In genomic region chr6:89122625-89123024, GRCh38 we compare ENCODE assay signal across 8 cellular contexts. TPM values are rescaled to one million over a fixed set of nuclear protein-coding genes. Genes with fewer than 3 reads are reported as not detected.
A peak's percentile ranks its signal among the peaks of the same experiment; 100 is the strongest.
DNase-seq lines count a peak whose midpoint lies in the region; ATAC-seq and TF ChIP-seq lines count a peak whose summit lies in the region.

No MANE protein-coding gene starts in this region.

- DNase-seq in DMS79 (lab: John Stamatoyannopoulos, UW) (peak; percentile 13), NCI-H446 treated with DMSO at 0.1 percent for 48 hours (lab: John Stamatoyannopoulos, UW) (peak; percentile 17), mammary epithelial cell (peak; percentile 27), vagina (ENCODE audit: extremely low spot score in 2 of 2) (no peak)
- no peak for DNase-seq in activated CD8-positive, alpha-beta memory T cell treated with anti-CD3 and anti-CD28 coated beads, Interleukin-2, amount 50 U/mL, for 4 hours

- dilution Hi-C loops in mammary epithelial cell (cut with HindIII; ENCODE audit: low sequenced_read_pairs): no loop called here

- H3K79me2 ChIP-seq in mammary epithelial cell (ENCODE audit: insufficient read depth, low read length): no peaks in the 10 kb centered on the region

- ATAC-seq in GM21723 (IDR thresholded peaks at IDR 0.05; ENCODE audit: unreplicated experiment) (peak; percentile 66), GM19455 (IDR thresholded peaks at IDR 0.05; ENCODE audit: unreplicated experiment) (no peak)

- H3K9me3 ChIP-seq in mammary epithelial cell (replicated peaks; ENCODE audit: insufficient read depth, low read length): no peaks in the 10 kb centered on the region
- no peaks in the 10 kb centered on the region for H3K9me3 ChIP-seq in liver (ENCODE audit: control insufficient read depth in 4 of 4, low read length in 3 of 4)
- H3K9me3 ChIP-seq in vagina: no peaks in the 10 kb centered on the region

- H2AFZ ChIP-seq in mammary epithelial cell (ENCODE audit: low read depth, low read length): no peak overlapping the region

- TF ChIP-seq CTCF in mammary epithelial cell (conservative IDR thresholded peaks at IDR 0.05 in 1 of 2, IDR thresholded peaks at IDR 0.05 in 1 of 2; ENCODE audit: extremely low read depth in 1 of 2, insufficient read depth in 1 of 2, low read depth in 1 of 2, low read length in 2 of 2): peak; percentile 27 to 69
- TF ChIP-seq CTCF in liver (IDR thresholded peaks at IDR 0.05; ENCODE audit: low read depth, low read length, missing input control): peak; percentile 48
- no peak for TF ChIP-seq CTCF in vagina (IDR thresholded peaks at IDR 0.05)

- intact Hi-C loops in mammary epithelial cell (cut with micrococcal nuclease) (loop anchor here (1.0 kb wide), 3 partner anchors 120 to 246 kb away; no protein-coding TSS in a partner anchor), vagina (cut with DNase I) (no loop called here)

- H3K4me3 ChIP-seq in mammary epithelial cell (replicated peaks in 1 of 3; ENCODE audit: insufficient read depth in 1 of 3, low read depth in 2 of 3, low read length in 3 of 3) (no peak overlapping the region), liver (ENCODE audit: low read depth in 1 of 3, low read length in 3 of 3) (no peak overlapping the region), vagina (no peak overlapping the region)

- CTCF ChIA-PET in mammary epithelial cell (lab: Charles Lee; ENCODE audit: low non-redundant PET): interaction anchor here (0.6 to 1.0 kb wide), 3 partner anchors 43 to 139 kb away, joined by 5 to 11 read pairs (median 5); no protein-coding TSS in a partner anchor

- H3K36me3 ChIP-seq in mammary epithelial cell (ENCODE audit: insufficient read depth, low read length) (no peaks in the 10 kb centered on the region), liver (ENCODE audit: control insufficient read depth in 4 of 4, insufficient read depth in 3 of 4, low read depth in 1 of 4, low read length in 3 of 4) (no peaks in the 10 kb centered on the region), vagina (no peaks in the 10 kb centered on the region)

- H3K27me3 ChIP-seq in mammary epithelial cell (ENCODE audit: insufficient read depth, low read length) (peaks cover 5% of the 10 kb centered on the region), liver (ENCODE audit: control insufficient read depth in 4 of 4, insufficient read depth in 4 of 4, low read length in 3 of 4) (no peaks in the 10 kb centered on the region), vagina (no peaks in the 10 kb centered on the region)

- H4K20me1 ChIP-seq in mammary epithelial cell (ENCODE audit: insufficient read depth, low read length): no peaks in the 10 kb centered on the region

- no peak overlapping the region for H3K4me2 ChIP-seq in mammary epithelial cell (ENCODE audit: insufficient read depth, low read depth, low read length)

- in situ Hi-C loops in mammary epithelial cell (cut with MboI; ENCODE audit: low sequenced_read_pairs in 2 of 2): loop anchor here (10.0 to 25.0 kb wide), 2 partner anchors 115 to 122 kb away; no protein-coding TSS in a partner anchor

- no peak for TF ChIP-seq POLR2A in vagina (IDR thresholded peaks at IDR 0.05)

- H3K27ac ChIP-seq in mammary epithelial cell (ENCODE audit: insufficient read depth, low read depth, low read length): no peak overlapping the region
- no peak overlapping the region for H3K27ac ChIP-seq in liver (ENCODE audit: low read depth in 1 of 2, low read length in 2 of 2)
- H3K27ac ChIP-seq in vagina: no peak overlapping the region

- TF ChIP-seq RAD21 in liver (IDR thresholded peaks at IDR 0.05): peak; percentile 87 to 93

- H3K9ac ChIP-seq in mammary epithelial cell (ENCODE audit: insufficient read depth, low read length) (no peak overlapping the region), liver (ENCODE audit: low read depth in 1 of 2, low read length in 2 of 2) (no peak overlapping the region)

- peaks cover 6% of the 10 kb centered on the region for H3K4me1 ChIP-seq in mammary epithelial cell (ENCODE audit: insufficient read depth, low read length)
- peaks cover 0 to 3% (median 0%) of the 10 kb centered on the region in 4 donors for H3K4me1 ChIP-seq in liver (ENCODE audit: control insufficient read depth in 4 of 4, insufficient read depth in 4 of 4, low read length in 3 of 4)
- H3K4me1 ChIP-seq in vagina: peaks cover 10% of the 10 kb centered on the region

- no TSS peak for BruUV-seq in mammary epithelial cell (replicated peaks; lab: Mats Ljungman, UMichigan)

TF ChIP-seq in liver, 16 proteins besides CTCF, POLR2A, EP300 and RAD21:
- TF ChIP-seq ZBTB33 (IDR thresholded peaks at IDR 0.05) (no peak), RXRA (IDR thresholded peaks at IDR 0.05) (no peak), NR2F2 (IDR thresholded peaks at IDR 0.05) (no peak), EGR1 (IDR thresholded peaks at IDR 0.05; ENCODE audit: low read depth in 2 of 2) (no peak), MAX (IDR thresholded peaks at IDR 0.05) (no peak), GABPA (IDR thresholded peaks at IDR 0.05 in 1 of 2, conservative IDR thresholded peaks at IDR 0.05 in 1 of 2) (no peak), SP1 (IDR thresholded peaks at IDR 0.05) (no peak)
TF ChIP-seq in liver: peak in this region for 0.

RNA-seq across cellular contexts. Expression of gene SRSF12, which starts 4.8 kb away (rescaled TPM):
- total RNA-seq in mammary epithelial cell: 1 to 10 TPM in 1 of 2 donors, under 1 TPM in 1; 0.54 to 3.8 TPM
- polyA plus RNA-seq in mammary epithelial cell: 0.14 TPM
- not detected for polyA minus RNA-seq in mammary epithelial cell
- 1 to 10 TPM in 1 of 2 donors, under 1 TPM in 1; 0.17 to 1.0 TPM for total RNA-seq in liver
- polyA plus RNA-seq in liver: under 1 TPM; 0.22 to 0.56 TPM
- total RNA-seq in vagina: 0.25 TPM

RNA-seq across cellular contexts. Expression of gene PM20D2, which starts 23.2 kb away (rescaled TPM):
- total RNA-seq in mammary epithelial cell (10 to 100 TPM in 1 of 2 donors, 1 to 10 TPM in 1; 9.1 to 10.3 TPM), liver (10 to 100 TPM in 1 of 2 donors, 1 to 10 TPM in 1; 6.4 to 12.4 TPM), vagina (14.0 TPM)
- polyA plus RNA-seq in mammary epithelial cell (4.6 TPM), liver (1 to 10 TPM; 1.7 to 2.5 TPM)
- polyA minus RNA-seq in mammary epithelial cell: 6.4 TPM

RNA-seq across cellular contexts. Expression of gene PNRC1, which starts 42.1 kb away (rescaled TPM):
- total RNA-seq in mammary epithelial cell (10 to 100 TPM; 56.6 to 75.0 TPM), liver (10 to 100 TPM; 40.9 to 71.4 TPM), vagina (289 TPM)
- polyA plus RNA-seq in mammary epithelial cell (4.7 TPM), liver (10 to 100 TPM; 27.4 to 66.4 TPM)
- 27.0 TPM for polyA minus RNA-seq in mammary epithelial cell

Comparison
In these comparisons a context has a peak if more than half of its experiments do, and no peak if none do; other contexts are left out.
1. DNase-seq: peak in DMS79 (single experiment), NCI-H446 treated with DMSO at 0.1 percent for 48 hours (single experiment) and mammary epithelial cell (single experiment); none in activated CD8-positive, alpha-beta memory T cell treated with anti-CD3 and anti-CD28 coated beads, Interleukin-2, amount 50 U/mL, for 4 hours (single experiment) and vagina (0 of 2).
2. CTCF ChIP-seq: peak in mammary epithelial cell (2 of 2) and liver (single experiment); none in vagina (0 of 3).